17 cellular contexts compared by ENCODE assay signal in the genomic region with DNA sequence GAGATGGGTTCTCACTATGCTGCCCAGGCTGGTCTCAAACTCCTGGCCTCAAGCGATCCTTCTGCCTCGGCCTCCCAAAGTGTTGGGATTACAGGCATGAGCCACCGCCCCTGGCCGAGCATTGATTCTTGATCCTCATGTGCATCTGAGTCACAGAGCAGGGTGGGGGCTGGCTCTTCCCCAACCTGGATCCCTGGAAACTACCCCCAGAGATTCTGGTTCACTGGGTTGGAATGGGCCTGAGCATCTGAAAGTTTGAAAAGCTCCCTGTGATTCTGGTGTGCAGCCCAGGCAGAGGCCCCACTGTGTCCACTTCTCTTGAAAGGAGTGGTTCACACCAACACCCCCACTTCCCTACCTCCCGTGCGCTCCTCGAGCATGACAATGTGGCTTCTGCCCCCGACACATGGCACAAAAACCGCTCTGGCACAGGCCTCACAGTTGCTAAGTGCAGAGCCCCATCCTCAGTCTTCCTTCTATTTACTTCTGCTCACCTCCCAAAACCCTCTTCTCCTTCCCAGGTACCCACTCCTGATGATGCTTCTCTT. TPM values are rescaled to one million over a fixed set of nuclear protein-coding genes. Genes with fewer than 3 reads are reported as not detected.
A peak's percentile ranks its signal among the peaks of the same experiment; 100 is the strongest.
DNase-seq lines count a peak whose midpoint lies in the region; ATAC-seq and TF ChIP-seq lines count a peak whose summit lies in the region.
"Had no signal": no experiment of that assay in that cellular context is flagged by ENCODE, and none has a peak within 500 bp of the region (broad histone marks: within the 10 kb centered on the region; RNA-seq: fewer than 3 reads in every experiment).

No MANE protein-coding gene starts in this region.

- H3K27me3 ChIP-seq in gastroesophageal sphincter (peaks cover 6% of the 10 kb centered on the region), ovary (no peaks in the 10 kb centered on the region)
- H3K27me3 ChIP-seq: Peyer's patch had no signal

- ATAC-seq in activated naive CD4-positive, alpha-beta T cell treated with anti-CD3 and anti-CD28 coated beads, Interleukin-2, amount 50 U/mL, for 72 hours, result no peak
- ATAC-seq in gastroesophageal sphincter, result no peak

- intact Hi-C loops in ovary (cut with DNase I), result no loop called here

- TF ChIP-seq EP300 in gastroesophageal sphincter (IDR thresholded peaks at IDR 0.05) (no peak), ovary (IDR thresholded peaks at IDR 0.05) (no peak)

- H3K4me3 ChIP-seq in gastroesophageal sphincter (no peak overlapping the region), ovary (no peak overlapping the region)
- H3K4me3 ChIP-seq: Peyer's patch had no signal

- DNase-seq in activated naive CD4-positive, alpha-beta T cell treated with anti-CD3 and anti-CD28 coated beads, Interleukin-2, amount 50 U/mL, for 72 hours (ENCODE audit: low spot score in 2 of 2), result no peak
- DNase-seq in activated naive CD4-positive, alpha-beta T cell treated with anti-CD3 and anti-CD28 coated beads, Interleukin-2, amount 10 ng/mL, durations not matched to agents 7 days and 5 days, result no peak
- DNase-seq in nephron progenitor cell (no peak), type B pancreatic cell (ENCODE audit: extremely low spot score, unreplicated experiment) (no peak), ovary (no peak), cortex of kidney (lab: John Stamatoyannopoulos, UW) (no peak)
- DNase-seq: 8988T, H7, MV-4-11, NCI-H1417 treated with DMSO at 0.1 percent for 48 hours, NCI-H2029, NCI-H510A, NCI-H82, Peyer's patch had no signal

- H3K4me3 Mint-ChIP-seq in activated naive CD4-positive, alpha-beta T cell treated with anti-CD3 and anti-CD28 coated beads, Interleukin-2, amount 10 ng/mL, durations not matched to agents 7 days and 5 days, result no peak overlapping the region
- H3K4me3 Mint-ChIP-seq in brain (peak overlapping the region in 1 of 5 experiments; percentile 44), nephron progenitor cell (no peak overlapping the region), type B pancreatic cell (no peak overlapping the region)
- H3K4me3 Mint-ChIP-seq: IgD-negative memory B cell had no signal

- no peak overlapping the region for H3K27ac ChIP-seq in gastroesophageal sphincter
- H3K27ac ChIP-seq in ovary, result no peak overlapping the region
- H3K27ac ChIP-seq: Peyer's patch had no signal

- peak overlapping the region; percentile 14 to 18 for H3K27ac Mint-ChIP-seq in activated naive CD4-positive, alpha-beta T cell treated with anti-CD3 and anti-CD28 coated beads, Interleukin-2, amount 50 U/mL, for 72 hours
- no peak overlapping the region for H3K27ac Mint-ChIP-seq in activated naive CD4-positive, alpha-beta T cell treated with anti-CD3 and anti-CD28 coated beads, Interleukin-2, amount 10 ng/mL, durations not matched to agents 7 days and 5 days
- H3K27ac Mint-ChIP-seq in brain, result peak overlapping the region in 3 of 5 experiments; percentile 17 to 61 (median 25)
- peak overlapping the region; percentile 92 for H3K27ac Mint-ChIP-seq in nephron progenitor cell
- H3K27ac Mint-ChIP-seq in type B pancreatic cell, result peak overlapping the region; percentile 75
- H3K27ac Mint-ChIP-seq: IgD-negative memory B cell had no signal

- CTCF ChIA-PET in activated naive CD4-positive, alpha-beta T cell treated with anti-CD3 and anti-CD28 coated beads, Interleukin-2, amount 10 ng/mL, durations not matched to agents 7 days and 5 days (lab: Charles Lee), result no interaction called here

- WGBS in gastroesophageal sphincter (ENCODE audit: low coverage in 1 of 2), 2 donors, result 60 to 98% methylated on average over 1 to 6 of the region's 9 CpGs
- WGBS in ovary, 3 donors, result 89 to 93% (median 93%) methylated on average over 9 of the region's 9 CpGs

- TF ChIP-seq CTCF in brain (conservative IDR thresholded peaks at IDR 0.05), result no peak
- no peak for TF ChIP-seq CTCF in nephron progenitor cell (IDR thresholded peaks at IDR 0.05)
- TF ChIP-seq CTCF in type B pancreatic cell (conservative IDR thresholded peaks at IDR 0.05), result no peak
- TF ChIP-seq CTCF in gastroesophageal sphincter (IDR thresholded peaks at IDR 0.05), result no peak
- no peak for TF ChIP-seq CTCF in ovary (IDR thresholded peaks at IDR 0.05)

- H3K36me3 ChIP-seq in gastroesophageal sphincter (no peaks in the 10 kb centered on the region), ovary (no peaks in the 10 kb centered on the region)

- H3K36me3 Mint-ChIP-seq in activated naive CD4-positive, alpha-beta T cell treated with anti-CD3 and anti-CD28 coated beads, Interleukin-2, amount 50 U/mL, for 72 hours, result no peaks in the 10 kb centered on the region
- peaks cover 7% of the 10 kb centered on the region for H3K36me3 Mint-ChIP-seq in activated naive CD4-positive, alpha-beta T cell treated with anti-CD3 and anti-CD28 coated beads, Interleukin-2, amount 10 ng/mL, durations not matched to agents 7 days and 5 days
- H3K36me3 Mint-ChIP-seq in brain (peaks cover 45% of the 10 kb centered on the region), nephron progenitor cell (ENCODE audit: low read depth) (peaks cover 70% of the 10 kb centered on the region), type B pancreatic cell (peaks cover 28% of the 10 kb centered on the region)
- H3K36me3 Mint-ChIP-seq: IgD-negative memory B cell had no signal

- H3K27me3 Mint-ChIP-seq in activated naive CD4-positive, alpha-beta T cell treated with anti-CD3 and anti-CD28 coated beads, Interleukin-2, amount 10 ng/mL, durations not matched to agents 7 days and 5 days, result no peaks in the 10 kb centered on the region
- H3K27me3 Mint-ChIP-seq in brain (no peaks in the 10 kb centered on the region), nephron progenitor cell (ENCODE audit: low read depth, poor library complexity) (no peaks in the 10 kb centered on the region), type B pancreatic cell (no peaks in the 10 kb centered on the region)
- H3K27me3 Mint-ChIP-seq: IgD-negative memory B cell had no signal

- H3K9me3 Mint-ChIP-seq in activated naive CD4-positive, alpha-beta T cell treated with anti-CD3 and anti-CD28 coated beads, Interleukin-2, amount 50 U/mL, for 72 hours, result no peaks in the 10 kb centered on the region
- no peaks in the 10 kb centered on the region for H3K9me3 Mint-ChIP-seq in activated naive CD4-positive, alpha-beta T cell treated with anti-CD3 and anti-CD28 coated beads, Interleukin-2, amount 10 ng/mL, durations not matched to agents 7 days and 5 days
- H3K9me3 Mint-ChIP-seq in brain, result peaks cover 0 to 4% (median 0%) of the 10 kb centered on the region in 5 experiments
- H3K9me3 Mint-ChIP-seq in nephron progenitor cell, result peaks cover 14% of the 10 kb centered on the region
- no peaks in the 10 kb centered on the region for H3K9me3 Mint-ChIP-seq in type B pancreatic cell
- H3K9me3 Mint-ChIP-seq: IgD-negative memory B cell had no signal

- H3K4me1 Mint-ChIP-seq in activated naive CD4-positive, alpha-beta T cell treated with anti-CD3 and anti-CD28 coated beads, Interleukin-2, amount 10 ng/mL, durations not matched to agents 7 days and 5 days, result peaks cover 34% of the 10 kb centered on the region
- peaks cover 21% of the 10 kb centered on the region for H3K4me1 Mint-ChIP-seq in brain
- peaks cover 41% of the 10 kb centered on the region for H3K4me1 Mint-ChIP-seq in nephron progenitor cell
- H3K4me1 Mint-ChIP-seq in type B pancreatic cell (ENCODE audit: unreplicated experiment), result peaks cover 29% of the 10 kb centered on the region

- H3K9me3 ChIP-seq in gastroesophageal sphincter (no peaks in the 10 kb centered on the region), ovary (no peaks in the 10 kb centered on the region)
- H3K9me3 ChIP-seq: Peyer's patch had no signal

- TF ChIP-seq POLR2A in gastroesophageal sphincter (IDR thresholded peaks at IDR 0.05) (no peak), ovary (IDR thresholded peaks at IDR 0.05) (no peak)

- H3K4me1 ChIP-seq in gastroesophageal sphincter (peaks cover 0 to 15% (median 3%) of the 10 kb centered on the region in 3 donors), ovary (ENCODE audit: insufficient read depth) (peaks cover 3% of the 10 kb centered on the region)

RNA-seq across cellular contexts. Expression of gene QPRT, which starts 4.6 kb away (rescaled TPM):
- 10 to 100 TPM; 10.1 to 14.5 TPM for total RNA-seq in activated naive CD4-positive, alpha-beta T cell treated with anti-CD3 and anti-CD28 coated beads, Interleukin-2, amount 50 U/mL, for 72 hours
- 9.4 TPM for polyA plus RNA-seq in brain (ENCODE audit: insufficient read depth, low read depth, low replicate concordance)
- 92.3 and 129 TPM in 2 replicates for total RNA-seq in type B pancreatic cell (ENCODE audit: low replicate concordance)
- 1 to 10 TPM in 3 of 4 donors, under 1 TPM in 1; 0.62 to 6.7 (median 4.3) TPM for total RNA-seq in gastroesophageal sphincter
- 10 to 100 TPM; 31.8 to 67.9 (median 43.1) TPM for total RNA-seq in ovary
- polyA plus RNA-seq in ovary, result 10 to 100 TPM; 21.4 to 47.7 TPM
- polyA plus RNA-seq: IgD-negative memory B cell had no signal

RNA-seq across cellular contexts. Expression of gene SPN, which starts 20.6 kb away (rescaled TPM):
- 100 to 1,000 TPM in 1 of 2 donors, 10 to 100 TPM in 1; 83.4 to 145 TPM for total RNA-seq in activated naive CD4-positive, alpha-beta T cell treated with anti-CD3 and anti-CD28 coated beads, Interleukin-2, amount 50 U/mL, for 72 hours
- polyA plus RNA-seq in brain (ENCODE audit: insufficient read depth, low read depth, low replicate concordance) (0.37 TPM), ovary (1 to 10 TPM in 1 of 2 donors, under 1 TPM in 1; 0.42 to 5.1 TPM)
- total RNA-seq in type B pancreatic cell (ENCODE audit: low replicate concordance) (0.14 and 0.31 TPM in 2 replicates), gastroesophageal sphincter (1 to 10 TPM in 3 of 4 donors, not detected in 1; 1.2 to 2.3 (median 2.0) TPM), ovary (1 to 10 TPM in 3 of 7 donors, under 1 TPM in 4; 0.60 to 2.3 (median 0.88) TPM)

Comparison
In these comparisons a context has a peak if more than half of its experiments do, and no peak if none do; other contexts are left out.
1. RNA of gene SPN, which starts 20.6 kb away (total RNA-seq): 83.4 to 145 TPM in activated naive CD4-positive, alpha-beta T cell treated with anti-CD3 and anti-CD28 coated beads, Interleukin-2, amount 50 U/mL, for 72 hours; 1.2 to 2.3 TPM in gastroesophageal sphincter, 0.60 to 2.3 TPM in ovary and 0.14 to 0.31 TPM in type B pancreatic cell; every median in the first group is over 10 times any median in the second.